In genomic region chr20:2335096-2335495, GRCh38 we compare ENCODE assay signal across 18 cellular contexts. TPM values are rescaled to one million over a fixed set of nuclear protein-coding genes. Genes with fewer than 3 reads are reported as not detected.
A peak's percentile ranks its signal among the peaks of the same experiment; 100 is the strongest.
DNase-seq lines count a peak whose midpoint lies in the region; TF ChIP-seq lines count a peak whose summit lies in the region.
"Had no signal": no experiment of that assay in that cellular context is flagged by ENCODE, and none has a peak within 500 bp of the region (broad histone marks: within the 10 kb centered on the region; RNA-seq: fewer than 3 reads in every experiment).

No MANE protein-coding gene starts in this region.

- DNase-seq in colonic mucosa (peak; percentile 13), neural crest cell (ENCODE audit: low read depth, low spot score) (no peak), posterior vena cava (ENCODE audit: low spot score) (peak; percentile 50), SKM-1 treated with dmso at 0.1 percent for 144 hours (lab: John Stamatoyannopoulos, UW; ENCODE audit: unreplicated experiment) (no peak), MG63 (no peak)
- DNase-seq in activated T-cell treated with anti-CD3 and anti-CD28 coated beads, Interleukin-2, amount 50 U/mL, for 1 hour = no peak
- DNase-seq: ACHN; CD4-positive, alpha-beta T cell; DMS153; DMS79; GDM1; GM23248 had no signal

- H3K4me1 Mint-ChIP-seq in dendritic cell treated with granulocyte-macrophage colony-stimulating factor and Interleukin-4, amounts not matched to agents 40 ng/mL and 50 ng/mL, for 4 days (ENCODE audit: low read depth) = peaks cover 12% of the 10 kb centered on the region
- H3K4me1 Mint-ChIP-seq in neural crest cell = no peaks in the 10 kb centered on the region

- TF ChIP-seq CTCF in colonic mucosa (IDR thresholded peaks at IDR 0.05) (no peak), neural crest cell (conservative IDR thresholded peaks at IDR 0.05) (no peak)

- no peak overlapping the region for H3K9ac ChIP-seq in colonic mucosa (ENCODE audit: low read depth in 2 of 2, low read length in 2 of 2)
- H3K9ac ChIP-seq: GM23248 had no signal

- H3K9me3 ChIP-seq in colonic mucosa (no peaks in the 10 kb centered on the region), MG63 (no peaks in the 10 kb centered on the region)
- H3K9me3 ChIP-seq: HAP-1 had no signal

- no peaks in the 10 kb centered on the region for H3K4me1 ChIP-seq in colonic mucosa
- H3K4me1 ChIP-seq: HAP-1 had no signal

- H3K4me3 Mint-ChIP-seq in dendritic cell treated with granulocyte-macrophage colony-stimulating factor and Interleukin-4, amounts not matched to agents 40 ng/mL and 50 ng/mL, for 4 days = no peak overlapping the region
- no peak overlapping the region for H3K4me3 Mint-ChIP-seq in neural crest cell
- H3K4me3 Mint-ChIP-seq: CD4-positive, alpha-beta T cell had no signal

- no peaks in the 10 kb centered on the region for H3K36me3 ChIP-seq in colonic mucosa
- H3K36me3 ChIP-seq in MG63 = no peaks in the 10 kb centered on the region
- H3K36me3 ChIP-seq: HAP-1 had no signal

- no peaks in the 10 kb centered on the region for H3K36me3 Mint-ChIP-seq in dendritic cell treated with granulocyte-macrophage colony-stimulating factor and Interleukin-4, amounts not matched to agents 40 ng/mL and 50 ng/mL, for 4 days (ENCODE audit: low read depth)
- no peaks in the 10 kb centered on the region for H3K36me3 Mint-ChIP-seq in neural crest cell (ENCODE audit: low read depth)

- H3K4me3 ChIP-seq in colonic mucosa (no peak overlapping the region), MG63 (no peak overlapping the region)
- H3K4me3 ChIP-seq: GM23248, HAP-1 had no signal

- H3K27me3 ChIP-seq in colonic mucosa = no peaks in the 10 kb centered on the region
- no peaks in the 10 kb centered on the region for H3K27me3 ChIP-seq in MG63

- peaks cover 37% of the 10 kb centered on the region for H3K27me3 Mint-ChIP-seq in dendritic cell treated with granulocyte-macrophage colony-stimulating factor and Interleukin-4, amounts not matched to agents 40 ng/mL and 50 ng/mL, for 4 days
- no peaks in the 10 kb centered on the region for H3K27me3 Mint-ChIP-seq in neural crest cell (ENCODE audit: low read depth)

- H3K27ac ChIP-seq in colonic mucosa = no peak overlapping the region
- H3K27ac ChIP-seq: C4-2B, GM23248 had no signal

- peak overlapping the region; percentile 26 for H3K27ac Mint-ChIP-seq in dendritic cell treated with granulocyte-macrophage colony-stimulating factor and Interleukin-4, amounts not matched to agents 40 ng/mL and 50 ng/mL, for 4 days
- peak overlapping the region; percentile 9 for H3K27ac Mint-ChIP-seq in neural crest cell (ENCODE audit: unreplicated experiment)
- H3K27ac Mint-ChIP-seq: CD4-positive, alpha-beta T cell had no signal

- intact Hi-C loops in colonic mucosa (cut with DNase I) (no loop called here), posterior vena cava (cut with DNase I) (no loop called here)
- intact Hi-C loops in dendritic cell treated with granulocyte-macrophage colony-stimulating factor and Interleukin-4, amounts not matched to agents 40 ng/mL and 50 ng/mL, for 4 days (cut with micrococcal nuclease) = loop anchor here (10.0 kb wide), 1 partner anchor 50 kb away; no protein-coding TSS in a partner anchor

- no peaks in the 10 kb centered on the region for H3K9me3 Mint-ChIP-seq in dendritic cell treated with granulocyte-macrophage colony-stimulating factor and Interleukin-4, amounts not matched to agents 40 ng/mL and 50 ng/mL, for 4 days
- no peaks in the 10 kb centered on the region for H3K9me3 Mint-ChIP-seq in neural crest cell
- H3K9me3 Mint-ChIP-seq: CD4-positive, alpha-beta T cell had no signal

RNA-seq across cellular contexts. Expression of gene TGM3, which starts 39.3 kb away (rescaled TPM):
- under 1 TPM; 0.27 to 0.82 TPM for total RNA-seq in colonic mucosa
- 0.23 and 0.43 TPM in 2 replicates for total RNA-seq in neural crest cell
- not detected for total RNA-seq in posterior vena cava
- total RNA-seq in MG63 (2014; rRNA removed; shearing (Covaris generic); ENCODE audit: low replicate concordance) = not detected in 2 replicates
- total RNA-seq: CD4-positive, alpha-beta T cell; Daoy; H4; HT-29 had no signal

RNA-seq across cellular contexts. Expression of gene TGM6, which starts 45.6 kb away (rescaled TPM):
- total RNA-seq in colonic mucosa (not detected), neural crest cell (not detected in 2 replicates), posterior vena cava (not detected)
- total RNA-seq in MG63 (2014; rRNA removed; shearing (Covaris generic); ENCODE audit: low replicate concordance) = not detected in 2 replicates
- total RNA-seq: CD4-positive, alpha-beta T cell; Daoy; GM23248; H4; HT-29 had no signal

Comparison
In these comparisons a context has a peak if more than half of its experiments do, and no peak if none do; other contexts are left out.
1. DNase-seq: peak in colonic mucosa (single experiment) and posterior vena cava (single experiment); none in neural crest cell (single experiment), activated T-cell treated with anti-CD3 and anti-CD28 coated beads, Interleukin-2, amount 50 U/mL, for 1 hour (single experiment), SKM-1 treated with dmso at 0.1 percent for 144 hours (single experiment) and MG63 (single experiment).